In the genomic region with DNA sequence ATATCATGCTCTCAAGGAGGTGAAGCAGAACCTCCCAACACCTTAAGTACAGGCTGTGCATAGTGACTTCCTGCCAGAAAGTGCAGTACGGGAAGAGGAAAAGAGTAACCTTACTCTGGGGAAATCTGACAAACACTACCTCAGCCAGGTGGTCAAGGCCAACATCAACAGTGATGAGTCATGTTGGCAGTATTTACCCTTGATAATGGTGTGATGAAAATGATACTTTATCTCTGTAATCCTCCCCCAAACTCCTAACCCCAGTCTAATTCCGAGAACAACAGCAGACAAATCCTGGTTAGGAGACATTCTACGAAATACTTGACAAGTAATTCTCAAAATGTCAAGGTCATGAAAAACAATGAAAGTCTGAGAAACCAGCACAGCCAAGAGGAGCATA, we compare ENCODE assay signal across 16 cellular contexts. TPM values are rescaled to one million over a fixed set of nuclear protein-coding genes. Genes with fewer than 3 reads are reported as not detected.
DNase-seq lines count a peak whose midpoint lies in the region; ATAC-seq, FAIRE-seq and TF ChIP-seq lines count a peak whose summit lies in the region.
"Had no signal": no experiment of that assay in that cellular context is flagged by ENCODE, and none has a peak within 500 bp of the region (broad histone marks: within the 10 kb centered on the region; RNA-seq: fewer than 3 reads in every experiment).

No MANE protein-coding gene starts in this region.

- no peak for TF ChIP-seq RAD21 in GM12878 (IDR thresholded peaks at IDR 0.05; ENCODE audit: insufficient read depth, low read depth, low read length)

- RAD21 ChIA-PET in GM12878 (lab: Charles Lee; ENCODE audit: unreplicated experiment): no interaction called here

- ATAC-seq in GM12878: no peak
- ATAC-seq in HG02763 (IDR thresholded peaks at IDR 0.05; ENCODE audit: unreplicated experiment): no peak
- ATAC-seq: stimulated activated naive CD8-positive, alpha-beta T cell treated with anti-CD3 and anti-CD28 coated beads, Interleukin-15, amount 100 ng/mL, for 72 hours had no signal

- H4K20me1 ChIP-seq in GM12878 (ENCODE audit: control insufficient read depth, insufficient read depth): no peaks in the 10 kb centered on the region
- H4K20me1 ChIP-seq: BLaER1 had no signal

- no peaks in the 10 kb centered on the region for H3K27me3 ChIP-seq in GM12878 (replicated peaks in 1 of 2; ENCODE audit: control insufficient read depth in 2 of 2, insufficient read depth in 2 of 2, low read length in 1 of 2)
- H3K27me3 ChIP-seq: BLaER1, dorsolateral prefrontal cortex had no signal

- no peaks in the 10 kb centered on the region for H3K9me3 Mint-ChIP-seq in Calu3 (ENCODE audit: low read depth, unreplicated experiment)
- H3K9me3 Mint-ChIP-seq: activated B cell treated with CpG ODN at 0.5 μM for 24 hours; stimulated activated naive CD8-positive, alpha-beta T cell treated with anti-CD3 and anti-CD28 coated beads, Interleukin-15, amount 100 ng/mL, for 72 hours had no signal

- no peak overlapping the region for H2AFZ ChIP-seq in GM12878 (ENCODE audit: control insufficient read depth, low read depth, low read length)

- peak; percentile 30 for DNase-seq in Calu3
- peak; percentile 56 for DNase-seq in NCI-H2029 (lab: John Stamatoyannopoulos, UW)
- DNase-seq in GM12878 (ENCODE audit: low read depth, low spot score): no peak
- DNase-seq in left kidney (ENCODE audit: low read depth, low spot score): peak; percentile 56
- DNase-seq in T1000 (lab: John Stamatoyannopoulos, UW): no peak
- no peak for DNase-seq in foreskin fibroblast
- DNase-seq in HCEC 1CT: no peak
- DNase-seq: activated B cell treated with CpG ODN at 0.5 μM for 24 hours; activated T-cell treated with anti-CD3 and anti-CD28 coated beads for 4 hours; dorsolateral prefrontal cortex; GDM1; H7; NCI-H1105 treated with DMSO at 0.1 percent for 48 hours; stimulated activated naive CD8-positive, alpha-beta T cell treated with anti-CD3 and anti-CD28 coated beads, Interleukin-15, amount 100 ng/mL, for 72 hours had no signal

- CTCF ChIA-PET in Calu3 (lab: Charles Lee) (no interaction called here), GM12878 (lab: Yijun Ruan, JAX) (no interaction called here)

- H3K4me3 Mint-ChIP-seq in Calu3 (ENCODE audit: low read depth, unreplicated experiment): no peak overlapping the region
- H3K4me3 Mint-ChIP-seq: activated B cell treated with CpG ODN at 0.5 μM for 24 hours; stimulated activated naive CD8-positive, alpha-beta T cell treated with anti-CD3 and anti-CD28 coated beads, Interleukin-15, amount 100 ng/mL, for 72 hours had no signal

- no peaks in the 10 kb centered on the region for H3K79me2 ChIP-seq in GM12878 (ENCODE audit: control insufficient read depth, insufficient read depth, low read length)

- no peak for TF ChIP-seq EP300 in GM12878 (IDR thresholded peaks at IDR 0.05; ENCODE audit: borderline replicate concordance in 1 of 2, control insufficient read depth in 1 of 2, low read depth in 2 of 2, low read length in 2 of 2)

- SMC1A ChIA-PET in GM12878 (lab: Charles Lee; ENCODE audit: uncharacterized antibody, unreplicated experiment): no interaction called here

- intact Hi-C loops in Calu3 (cut with micrococcal nuclease; ENCODE audit: unreplicated experiment): no loop called here
- intact Hi-C loops in GM12878 (cut with micrococcal nuclease; ENCODE audit: unreplicated experiment): no loop called here

- H3K4me3 ChIP-seq in GM12878 (no peak overlapping the region), foreskin fibroblast (ENCODE audit: low read depth in 1 of 2, low read length in 2 of 2) (no peak overlapping the region)
- H3K4me3 ChIP-seq: BLaER1, dorsolateral prefrontal cortex had no signal

- no peaks in the 10 kb centered on the region for H3K27me3 Mint-ChIP-seq in Calu3 (ENCODE audit: unreplicated experiment)
- H3K27me3 Mint-ChIP-seq: activated B cell treated with CpG ODN at 0.5 μM for 24 hours; stimulated activated naive CD8-positive, alpha-beta T cell treated with anti-CD3 and anti-CD28 coated beads, Interleukin-15, amount 100 ng/mL, for 72 hours had no signal

- 72% methylated on average over 3 of the region's 3 CpGs for WGBS in GM12878 (ENCODE audit: insufficient coverage, insufficient replicate concordance, low lambda C conversion rate, missing lambda C conversion rate)

- H3K36me3 ChIP-seq in GM12878 (ENCODE audit: control insufficient read depth in 2 of 2, insufficient read depth in 2 of 2, low read length in 1 of 2): no peaks in the 10 kb centered on the region
- H3K36me3 ChIP-seq: BLaER1 had no signal

- H3K27ac ChIP-seq in GM12878 (ENCODE audit: control insufficient read depth, insufficient read depth): no peak overlapping the region
- H3K27ac ChIP-seq: BLaER1, dorsolateral prefrontal cortex had no signal

- FAIRE-seq in GM12878 (lab: Jason Lieb, UNC): peak; percentile 38

- H3K9ac ChIP-seq in GM12878 (ENCODE audit: control insufficient read depth, insufficient read depth, low read length): no peak overlapping the region
- H3K9ac ChIP-seq: BLaER1 had no signal

- H3K4me2 ChIP-seq in GM12878 (ENCODE audit: control insufficient read depth, insufficient read depth): no peak overlapping the region
- H3K4me2 ChIP-seq: BLaER1 had no signal

- TF ChIP-seq CTCF in Calu3 (IDR thresholded peaks at IDR 0.05; ENCODE audit: unreplicated experiment): no peak
- TF ChIP-seq CTCF in GM12878 (IDR thresholded peaks at IDR 0.05 in 2 of 3, conservative IDR thresholded peaks at IDR 0.05 in 1 of 3; ENCODE audit: control insufficient read depth in 2 of 3, extremely low read depth in 1 of 3, insufficient read depth in 1 of 3, low read depth in 3 of 3, low read length in 3 of 3): no peak
- no peak for TF ChIP-seq CTCF in foreskin fibroblast (IDR thresholded peaks at IDR 0.05; ENCODE audit: low read depth, low read length)

- H3K4me1 Mint-ChIP-seq in Calu3 (ENCODE audit: low read depth, unreplicated experiment): peaks cover 13% of the 10 kb centered on the region
- H3K4me1 Mint-ChIP-seq: activated B cell treated with CpG ODN at 0.5 μM for 24 hours had no signal

- H3K9me3 ChIP-seq in GM12878 (replicated peaks; ENCODE audit: control insufficient read depth, insufficient read depth, low read length): no peaks in the 10 kb centered on the region
- H3K9me3 ChIP-seq: BLaER1 had no signal

- BruUV-seq in Calu3 (replicated peaks; lab: Mats Ljungman, UMichigan) (no TSS peak), GM12878 (replicated peaks; lab: Mats Ljungman, UMichigan) (no TSS peak)

- TF ChIP-seq POLR2A in GM12878 (IDR thresholded peaks at IDR 0.05; ENCODE audit: low read depth, low read length): no peak

- H3K27ac Mint-ChIP-seq in Calu3 (ENCODE audit: unreplicated experiment): peak overlapping the region; percentile 26
- H3K27ac Mint-ChIP-seq: activated B cell treated with CpG ODN at 0.5 μM for 24 hours; stimulated activated naive CD8-positive, alpha-beta T cell treated with anti-CD3 and anti-CD28 coated beads, Interleukin-15, amount 100 ng/mL, for 72 hours had no signal

- H3K36me3 Mint-ChIP-seq in Calu3 (ENCODE audit: insufficient read depth, unreplicated experiment): no peaks in the 10 kb centered on the region

- POLR2A ChIA-PET in GM12878 (lab: Charles Lee): no interaction called here

- no peaks in the 10 kb centered on the region for H3K4me1 ChIP-seq in GM12878 (ENCODE audit: control insufficient read depth, insufficient read depth, low read length)

- in situ Hi-C loops in GM12878 (cut with MboI): no loop called here

TF ChIP-seq in GM12878, 131 proteins besides CTCF, POLR2A, EP300 and RAD21:
- no peak for TF ChIP-seq SUZ12 (IDR thresholded peaks at IDR 0.05; ENCODE audit: unreplicated experiment)

RNA-seq across cellular contexts. Expression of a gene that starts 26.5 kb away (rescaled TPM):
- total RNA-seq in Calu3 (2022) (0.37 and 0.42 TPM in 2 replicates), GM12878 (2014; rRNA removed) (3.9 and 5.3 TPM in 2 replicates), GM12878 (2014; rRNA removed; fragmentation: Illumina TruSeq; extraction: Trizol) (2.3 and 2.6 TPM in 2 replicates), GM12878 (2021) (4.4 and 4.5 TPM in 2 replicates)
- 14.8 and 17.5 TPM in 2 replicates for total RNA-seq in GM12878 (2013; cell fraction: nucleolus; rRNA removed)
- polyA plus RNA-seq in GM12878 (2011; ENCODE audit: low read depth): 2.0 TPM
- polyA plus RNA-seq in GM12878 (2011; rRNA removed) (3.1 and 3.7 TPM in 2 replicates), GM12878 (2014; fragmentation: Illumina TruSeq; extraction: Trizol) (2.5 and 3.3 TPM in 2 replicates), GM12878 (2014; fragmentation: Nextera tagmentation; extraction: Ambion mirVana) (1 to 10 TPM; 1.5 to 2.5 TPM), GM12878 (2014; rRNA removed) (5.9 and 6.6 TPM in 2 replicates), GM12878 (2016; fragmentation: Nextera tagmentation; extraction: Ambion mirVana) (1 to 10 TPM; 4.5 to 4.8 TPM)
- polyA plus RNA-seq in GM12878 (2011; cell fraction: cytosol; rRNA removed): 3.5 and 3.6 TPM in 2 replicates
- polyA plus RNA-seq in GM12878 (2011; cell fraction: nucleus; rRNA removed): 11.4 and 11.8 TPM in 2 replicates
- polyA plus RNA-seq in GM12878 (2012): 2.8 and 3.2 TPM in 2 replicates
- polyA minus RNA-seq in GM12878 (2011; rRNA and poly(A)+ RNA removed): 3.4 and 4.6 TPM in 2 replicates
- polyA minus RNA-seq in GM12878 (2011; cell fraction: cytosol; rRNA and poly(A)+ RNA removed): 1.1 and 1.2 TPM in 2 replicates
- polyA minus RNA-seq in GM12878 (2011; cell fraction: nucleus; rRNA and poly(A)+ RNA removed): 4.4 and 5.8 TPM in 2 replicates

RNA-seq across cellular contexts. Expression of a gene that starts 51.5 kb away (rescaled TPM):
- total RNA-seq in Calu3 (2022) (104 TPM in 2 replicates), GM12878 (2014; rRNA removed) (52.2 and 52.9 TPM in 2 replicates), GM12878 (2014; rRNA removed; fragmentation: Illumina TruSeq; extraction: Trizol) (52.9 and 58.3 TPM in 2 replicates), GM12878 (2021) (64.9 and 65.0 TPM in 2 replicates)
- total RNA-seq in GM12878 (2013; cell fraction: nucleolus; rRNA removed): 53.8 and 60.8 TPM in 2 replicates
- 55.4 TPM for polyA plus RNA-seq in GM12878 (2011; ENCODE audit: low read depth)
- polyA plus RNA-seq in GM12878 (2011; rRNA removed) (84.7 and 93.9 TPM in 2 replicates), GM12878 (2014; fragmentation: Illumina TruSeq; extraction: Trizol) (84.8 and 103 TPM in 2 replicates), GM12878 (2014; fragmentation: Nextera tagmentation; extraction: Ambion mirVana) (10 to 100 TPM; 25.5 to 29.6 TPM), GM12878 (2014; rRNA removed) (60.4 and 71.1 TPM in 2 replicates), GM12878 (2016; fragmentation: Nextera tagmentation; extraction: Ambion mirVana) (100 to 1,000 TPM; 108 to 116 TPM)
- polyA plus RNA-seq in GM12878 (2011; cell fraction: cytosol; rRNA removed): 67.2 and 82.2 TPM in 2 replicates
- polyA plus RNA-seq in GM12878 (2011; cell fraction: nucleus; rRNA removed): 38.3 and 54.2 TPM in 2 replicates
- polyA plus RNA-seq in GM12878 (2012): 45.4 and 65.2 TPM in 2 replicates
- 43.2 and 52.5 TPM in 2 replicates for polyA minus RNA-seq in GM12878 (2011; rRNA and poly(A)+ RNA removed)
- polyA minus RNA-seq in GM12878 (2011; cell fraction: cytosol; rRNA and poly(A)+ RNA removed): 19.0 and 25.0 TPM in 2 replicates
- polyA minus RNA-seq in GM12878 (2011; cell fraction: nucleus; rRNA and poly(A)+ RNA removed): 22.1 and 38.7 TPM in 2 replicates

Comparison
In these comparisons a context has a peak if more than half of its experiments do, and no peak if none do; other contexts are left out.
1. DNase-seq: peak in Calu3 (single experiment), NCI-H2029 (single experiment) and left kidney (single experiment); none in GM12878 (single experiment), T1000 (single experiment), foreskin fibroblast (0 of 2) and HCEC 1CT (single experiment).